Comparison of ENCODE assay signal across 16 cellular contexts in genomic region chr12:53068811-53069585, GRCh38. TPM values are rescaled to one million over a fixed set of nuclear protein-coding genes. Genes with fewer than 3 reads are reported as not detected.
DNase-seq lines count a peak whose midpoint lies in the region; ATAC-seq and TF ChIP-seq lines count a peak whose summit lies in the region.
"Had no signal": no experiment of that assay in that cellular context is flagged by ENCODE, and none has a peak within 500 bp of the region (broad histone marks: within the 10 kb centered on the region; RNA-seq: fewer than 3 reads in every experiment).

No MANE protein-coding gene starts in this region.

- intact Hi-C loops in activated CD4-positive, alpha-beta memory T cell treated with anti-CD3 and anti-CD28 coated beads for 36 hours (cut with micrococcal nuclease) = no loop called here

- H3K27me3 ChIP-seq in iPS-15b (ENCODE audit: control insufficient read depth, insufficient read depth, low read length) = no peaks in the 10 kb centered on the region
- no peaks in the 10 kb centered on the region for H3K27me3 ChIP-seq in skeletal muscle tissue (ENCODE audit: control insufficient read depth in 3 of 3, insufficient read depth in 3 of 3, low read length in 3 of 3)

- POLR2A ChIA-PET in HEK293 (lab: Yijun Ruan, JAX) = interaction anchor here (1.5 to 1.8 kb wide), 2 partner anchors 10 to 30 kb away, joined by 4 to 5 read pairs; partner anchors contain the start of gene SPRYD3
- POLR2A ChIA-PET in activated CD4-positive, alpha-beta memory T cell treated with anti-CD3 and anti-CD28 coated beads for 36 hours (lab: Charles Lee) = interaction anchor here (2.0 kb wide), 1 partner anchor 10 kb away, joined by 5 read pairs; no protein-coding TSS in a partner anchor

- H3K4me3 ChIP-seq in HEK293 (ENCODE audit: low read depth, low read length) (no peak overlapping the region), choroid plexus epithelial cell (ENCODE audit: low read depth, low read length) (no peak overlapping the region), iPS-15b (ENCODE audit: low read depth, low read length) (no peak overlapping the region), skeletal muscle tissue (ENCODE audit: low read length in 3 of 3) (no peak overlapping the region)

- peak overlapping the region; percentile 47 for H3K9ac ChIP-seq in iPS-15b (ENCODE audit: low read depth, low read length)
- H3K9ac ChIP-seq in skeletal muscle tissue (ENCODE audit: low read depth in 1 of 3, low read length in 3 of 3) = peak overlapping the region in 1 of 3 donors; percentile 45
- H3K9ac ChIP-seq: SK-N-SH had no signal

- H3K9me3 Mint-ChIP-seq in stimulated activated naive CD8-positive, alpha-beta T cell treated with anti-CD3 and anti-CD28 coated beads, Interleukin-15, amount 100 ng/mL, for 72 hours = no peaks in the 10 kb centered on the region
- H3K9me3 Mint-ChIP-seq in activated CD4-positive, alpha-beta memory T cell treated with anti-CD3 and anti-CD28 coated beads for 36 hours = no peaks in the 10 kb centered on the region

- H3K9me3 ChIP-seq in HEK293 (ENCODE audit: control insufficient read depth, insufficient read depth, low read depth, low read length) (no peaks in the 10 kb centered on the region), iPS-15b (ENCODE audit: control insufficient read depth, insufficient read depth, low read length) (no peaks in the 10 kb centered on the region), skeletal muscle tissue (ENCODE audit: control insufficient read depth in 3 of 3, low read length in 3 of 3) (no peaks in the 10 kb centered on the region)
- H3K9me3 ChIP-seq: SK-N-SH had no signal

- TF ChIP-seq CTCF in HEK293 (tag by site-specific recombination; IDR thresholded peaks at IDR 0.05) (no peak), choroid plexus epithelial cell (conservative IDR thresholded peaks at IDR 0.05; ENCODE audit: low read depth, low read length) (no peak)

- no peak overlapping the region for H3K4me3 Mint-ChIP-seq in stimulated activated naive CD8-positive, alpha-beta T cell treated with anti-CD3 and anti-CD28 coated beads, Interleukin-15, amount 100 ng/mL, for 72 hours
- no peak overlapping the region for H3K4me3 Mint-ChIP-seq in activated CD4-positive, alpha-beta memory T cell treated with anti-CD3 and anti-CD28 coated beads for 36 hours
- H3K4me3 Mint-ChIP-seq: B cell had no signal

- no peaks in the 10 kb centered on the region for H3K27me3 Mint-ChIP-seq in stimulated activated naive CD8-positive, alpha-beta T cell treated with anti-CD3 and anti-CD28 coated beads, Interleukin-15, amount 100 ng/mL, for 72 hours
- no peaks in the 10 kb centered on the region for H3K27me3 Mint-ChIP-seq in activated CD4-positive, alpha-beta memory T cell treated with anti-CD3 and anti-CD28 coated beads for 36 hours
- H3K27me3 Mint-ChIP-seq: B cell had no signal

- peaks cover 24% of the 10 kb centered on the region for H3K36me3 Mint-ChIP-seq in activated CD4-positive, alpha-beta memory T cell treated with anti-CD3 and anti-CD28 coated beads for 36 hours

- peaks cover 54% of the 10 kb centered on the region for H3K4me1 Mint-ChIP-seq in stimulated activated naive CD8-positive, alpha-beta T cell treated with anti-CD3 and anti-CD28 coated beads, Interleukin-15, amount 100 ng/mL, for 72 hours
- peaks cover 8% of the 10 kb centered on the region for H3K4me1 Mint-ChIP-seq in activated CD4-positive, alpha-beta memory T cell treated with anti-CD3 and anti-CD28 coated beads for 36 hours (ENCODE audit: low read depth)

- DNase-seq in choroid plexus epithelial cell (ENCODE audit: low read depth) (peak; percentile 42), activated gamma-delta T cell treated with Interleukin-2 at 50 U/mL for 16 hours (no peak), middle frontal gyrus (ENCODE audit: extremely low spot score, low spot score) (no peak)
- no peak for DNase-seq in stimulated activated naive CD8-positive, alpha-beta T cell treated with anti-CD3 and anti-CD28 coated beads, Interleukin-15, amount 100 ng/mL, for 72 hours
- no peak for DNase-seq in activated CD4-positive, alpha-beta memory T cell treated with anti-CD3 and anti-CD28 coated beads for 36 hours
- DNase-seq: activated CD8-positive, alpha-beta memory T cell treated with anti-CD3 and anti-CD28 coated beads, Interleukin-2, amount 50 U/mL, for 48 hours; amniotic stem cell; effector CD8-positive, alpha-beta T cell; glutamatergic neuron; NCI-H2107; SK-N-SH; stimulated activated CD4-positive, alpha-beta T cell treated with anti-CD3 and anti-CD28 coated beads, Interleukin-12 subunit alpha, Interleukin-12 subunit beta, amount 100 ng/mL, for 4 hours had no signal

- H3K4me1 ChIP-seq in HEK293 (ENCODE audit: control insufficient read depth, insufficient read depth, low read length) = 0 out of 2 replicates have a peak, but pooled peaks cover 2% of the 10 kb centered on the region
- H3K4me1 ChIP-seq in iPS-15b (ENCODE audit: control insufficient read depth, insufficient read depth, low read length) = peaks cover 19% of the 10 kb centered on the region
- H3K4me1 ChIP-seq in skeletal muscle tissue (ENCODE audit: control insufficient read depth in 3 of 3, insufficient read depth in 3 of 3, low read length in 3 of 3) = peaks cover 65 to 67% (median 66%) of the 10 kb centered on the region in 3 donors

- peaks cover 0 to 50% of the 10 kb centered on the region in 2 experiments; a peak in 2 of 3 replicates for H3K36me3 ChIP-seq in HEK293 (ENCODE audit: control insufficient read depth in 2 of 2, insufficient read depth in 1 of 2, low read length in 2 of 2)
- peaks cover 5% of the 10 kb centered on the region for H3K36me3 ChIP-seq in iPS-15b (ENCODE audit: control insufficient read depth, insufficient read depth, low read length)
- H3K36me3 ChIP-seq in skeletal muscle tissue (ENCODE audit: control insufficient read depth in 3 of 3, insufficient read depth in 3 of 3, low read length in 3 of 3) = peaks cover 16 to 27% (median 19%) of the 10 kb centered on the region in 3 donors

- H3K27ac ChIP-seq in HEK293 (ENCODE audit: extremely low read depth, low read depth, low read length) = no peak overlapping the region
- peak overlapping the region; percentile 29 for H3K27ac ChIP-seq in skeletal muscle tissue (ENCODE audit: low read depth, low read length)

- no peak overlapping the region for H3K27ac Mint-ChIP-seq in stimulated activated naive CD8-positive, alpha-beta T cell treated with anti-CD3 and anti-CD28 coated beads, Interleukin-15, amount 100 ng/mL, for 72 hours
- no peak overlapping the region for H3K27ac Mint-ChIP-seq in activated CD4-positive, alpha-beta memory T cell treated with anti-CD3 and anti-CD28 coated beads for 36 hours

- no peak for ATAC-seq in stimulated activated naive CD8-positive, alpha-beta T cell treated with anti-CD3 and anti-CD28 coated beads, Interleukin-15, amount 100 ng/mL, for 72 hours

- CTCF ChIA-PET in HEK293 (lab: Yijun Ruan, JAX) = interaction anchor here (0.6 to 11.5 kb wide), 6 partner anchors 12 to 382 kb away, joined by 3 to 264 read pairs (median 4); partner anchors contain the start of genes IGFBP6 and SOAT2
- CTCF ChIA-PET in activated CD4-positive, alpha-beta memory T cell treated with anti-CD3 and anti-CD28 coated beads for 36 hours (lab: Charles Lee) = interaction anchor here (5.9 to 11.6 kb wide), 2 partner anchors 9 to 32 kb away, joined by 122 to 348 read pairs; partner anchors contain the start of genes IGFBP6, SOAT2 and SPRYD3

TF ChIP-seq in HEK293, 187 proteins besides CTCF, POLR2A, EP300 and RAD21 (continues in another document):
- no peak for TF ChIP-seq ZNF692 (tag by site-specific recombination; IDR thresholded peaks at IDR 0.05)
- TF ChIP-seq ZNF112 (tag by site-specific recombination; IDR thresholded peaks at IDR 0.05) = no peak
- no peak for TF ChIP-seq ZNF544 (tag by site-specific recombination; IDR thresholded peaks at IDR 0.05)
- 0 out of 2 replicates have a peak, but pooled peaks have one; percentile 41 for TF ChIP-seq WT1 (tag by site-specific recombination; IDR thresholded peaks at IDR 0.05)
- no peak for TF ChIP-seq ZBTB26 (tag by site-specific recombination; optimal IDR thresholded peaks at IDR 0.05)

RNA-seq across cellular contexts. Expression of gene SPRYD3, which starts 10.2 kb away (rescaled TPM):
- total RNA-seq in skeletal muscle tissue = 13.0 TPM
- 10 to 100 TPM; 32.8 to 35.4 TPM for total RNA-seq in activated CD4-positive, alpha-beta memory T cell treated with anti-CD3 and anti-CD28 coated beads for 36 hours

RNA-seq across cellular contexts. Expression of gene TNS2, which starts 19.1 kb away (rescaled TPM):
- 21.9 TPM for total RNA-seq in skeletal muscle tissue
- 1 to 10 TPM; 1.8 to 2.4 TPM for total RNA-seq in activated CD4-positive, alpha-beta memory T cell treated with anti-CD3 and anti-CD28 coated beads for 36 hours

RNA-seq across cellular contexts. Expression of gene IGFBP6, which starts 28.5 kb away (rescaled TPM):
- 89.8 TPM for total RNA-seq in skeletal muscle tissue
- total RNA-seq in activated CD4-positive, alpha-beta memory T cell treated with anti-CD3 and anti-CD28 coated beads for 36 hours = 1 to 10 TPM; 4.1 to 4.9 TPM
- total RNA-seq: B cell had no signal

RNA-seq across cellular contexts. Expression of gene SOAT2, which starts 34.3 kb away (rescaled TPM):
- total RNA-seq in skeletal muscle tissue = under 0.01 TPM
- 1 to 10 TPM; 1.1 to 1.5 TPM for total RNA-seq in activated CD4-positive, alpha-beta memory T cell treated with anti-CD3 and anti-CD28 coated beads for 36 hours
- total RNA-seq: B cell had no signal

Comparison
In these comparisons a context has a peak if more than half of its experiments do, and no peak if none do; other contexts are left out.
1. RNA of gene IGFBP6, which starts 28.5 kb away (total RNA-seq): 89.8 TPM in skeletal muscle tissue (single experiment); 4.1 to 4.9 TPM in activated CD4-positive, alpha-beta memory T cell treated with anti-CD3 and anti-CD28 coated beads for 36 hours; every median in the first group is over 10 times any median in the second.